In the genomic region with DNA sequence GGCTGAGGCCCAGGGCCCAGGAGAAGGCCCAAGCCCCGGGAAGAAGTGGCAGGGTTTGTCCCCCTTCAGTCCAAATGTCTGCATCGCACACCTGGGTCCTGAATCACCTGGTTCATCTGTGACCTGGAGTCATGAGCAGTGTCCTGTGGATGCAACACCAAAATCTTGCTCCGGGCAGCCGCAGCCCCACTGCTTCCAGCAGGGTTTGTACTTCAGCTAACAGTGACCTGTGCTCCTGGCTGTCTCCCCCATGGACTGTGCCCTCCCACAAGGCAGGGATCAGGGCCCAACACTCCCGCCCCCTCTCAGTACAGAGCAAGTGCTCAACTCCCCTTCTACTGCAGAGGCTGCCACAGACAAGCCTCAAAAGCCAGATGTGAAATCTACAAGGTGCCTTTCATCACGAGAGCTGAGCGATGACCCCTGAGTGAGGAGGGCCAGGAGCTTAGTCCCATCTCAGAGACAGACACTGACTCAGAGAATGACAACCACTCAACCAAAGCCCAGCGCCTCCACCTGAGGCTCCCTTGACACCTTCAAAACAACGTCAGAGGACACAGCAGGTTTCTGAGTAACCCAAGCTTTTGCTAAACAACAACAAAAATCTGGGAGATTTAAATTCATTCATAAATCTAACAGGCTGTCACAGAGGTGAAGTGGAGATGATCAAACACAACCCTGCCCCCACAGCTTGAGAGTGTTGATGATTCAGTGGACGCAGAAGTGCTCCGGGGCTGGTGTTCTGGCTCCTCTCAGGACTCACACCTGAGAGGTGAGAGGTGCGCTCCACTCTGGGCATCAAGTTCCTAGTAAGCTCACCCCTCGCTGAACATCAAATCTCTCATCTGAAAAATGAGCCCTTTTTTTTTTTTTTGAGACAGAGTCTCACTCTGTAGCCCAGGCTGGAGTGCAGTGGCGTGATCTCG, we compare ENCODE assay signal across 2 cellular contexts.
TF ChIP-seq lines count a peak whose summit lies in the region.

No MANE protein-coding gene starts in this region.

TF ChIP-seq in GM23338, 12 proteins besides CTCF, POLR2A, EP300 and RAD21:
- no peak for TF ChIP-seq POLR2AphosphoS5 (IDR thresholded peaks at IDR 0.05; ENCODE audit: low read depth)
- no peak for TF ChIP-seq REST (IDR thresholded peaks at IDR 0.05; ENCODE audit: unreplicated experiment)
- TF ChIP-seq ZNF331 (CRISPR knock-in tag; IDR thresholded peaks at IDR 0.05; ENCODE audit: low read depth): no peak
- no peak for TF ChIP-seq NANOG (IDR thresholded peaks at IDR 0.05; ENCODE audit: borderline replicate concordance)
- TF ChIP-seq CREB1 (CRISPR knock-in tag; IDR thresholded peaks at IDR 0.05; ENCODE audit: low read depth): no peak
- no peak for TF ChIP-seq ZNF114 (CRISPR knock-in tag; IDR thresholded peaks at IDR 0.05)
- no peak for TF ChIP-seq ETS1 (IDR thresholded peaks at IDR 0.05)
- no peak for TF ChIP-seq STAT1 (IDR thresholded peaks at IDR 0.05; ENCODE audit: unreplicated experiment)

TF ChIP-seq in GM12878, 131 proteins besides CTCF, POLR2A, EP300 and RAD21:
- TF ChIP-seq BHLHE40 (IDR thresholded peaks at IDR 0.05; ENCODE audit: borderline replicate concordance in 1 of 2, low read depth in 2 of 2, low read length in 1 of 2): peak in 1 of 2 experiments; percentile 22; a peak in 1 of 4 replicates
- no peak for TF ChIP-seq MXI1 (IDR thresholded peaks at IDR 0.05; ENCODE audit: low read depth, low read length)
TF ChIP-seq in GM12878: peak in this region for 1.
